12 cellular contexts compared by ENCODE assay signal in genomic region chr19:58571575-58571947, GRCh38. TPM values are rescaled to one million over a fixed set of nuclear protein-coding genes. Genes with fewer than 3 reads are reported as not detected.
DNase-seq lines count a peak whose midpoint lies in the region; ATAC-seq and TF ChIP-seq lines count a peak whose summit lies in the region.
"Had no signal": no experiment of that assay in that cellular context is flagged by ENCODE, and none has a peak within 500 bp of the region (broad histone marks: within the 10 kb centered on the region; RNA-seq: fewer than 3 reads in every experiment).

No MANE protein-coding gene starts in this region.

- H3K36me3 ChIP-seq in Panc1 (ENCODE audit: control insufficient read depth, insufficient read depth, low read length) (no peaks in the 10 kb centered on the region), gastroesophageal sphincter (peaks cover 0 to 40% of the 10 kb centered on the region in 2 donors)
- H3K36me3 ChIP-seq: uterus had no signal

- peaks cover 7% of the 10 kb centered on the region for H3K4me1 ChIP-seq in Panc1 (ENCODE audit: control insufficient read depth, insufficient read depth, low read length)
- peaks cover 0 to 36% (median 12%) of the 10 kb centered on the region in 3 donors for H3K4me1 ChIP-seq in gastroesophageal sphincter
- H3K4me1 ChIP-seq: uterus had no signal

- H3K27me3 ChIP-seq in Panc1 (ENCODE audit: control insufficient read depth, insufficient read depth, low read length) (no peaks in the 10 kb centered on the region), gastroesophageal sphincter (no peaks in the 10 kb centered on the region)
- H3K27me3 ChIP-seq: uterus had no signal

- no peak overlapping the region for H3K4me3 ChIP-seq in Panc1 (ENCODE audit: low read depth in 2 of 2, low read length in 2 of 2)
- no peak overlapping the region for H3K4me3 ChIP-seq in gastroesophageal sphincter

- H3K4me1 Mint-ChIP-seq in activated CD4-positive, alpha-beta memory T cell treated with anti-CD3 and anti-CD28 coated beads, Interleukin-2, amount 10 ng/mL, durations not matched to agents 7 days and 5 days, result peaks cover 47% of the 10 kb centered on the region
- peaks cover 28% of the 10 kb centered on the region for H3K4me1 Mint-ChIP-seq in activated CD4-positive, alpha-beta memory T cell treated with anti-CD3 and anti-CD28 coated beads for 36 hours (ENCODE audit: low read depth)
- peaks cover 24% of the 10 kb centered on the region for H3K4me1 Mint-ChIP-seq in endothelial cell (ENCODE audit: unreplicated experiment)
- peaks cover 47% of the 10 kb centered on the region for H3K4me1 Mint-ChIP-seq in stimulated activated effector memory CD8-positive, alpha-beta T cell treated with anti-CD3 and anti-CD28 coated beads, Interleukin-12 subunit alpha, Interleukin-12 subunit beta, amount 100 ng/mL, for 72 hours

- H3K27ac Mint-ChIP-seq in activated CD4-positive, alpha-beta memory T cell treated with anti-CD3 and anti-CD28 coated beads, Interleukin-2, amount 10 ng/mL, durations not matched to agents 7 days and 5 days, result peak overlapping the region; percentile 97
- no peak overlapping the region for H3K27ac Mint-ChIP-seq in activated CD4-positive, alpha-beta memory T cell treated with anti-CD3 and anti-CD28 coated beads for 36 hours
- H3K27ac Mint-ChIP-seq in endothelial cell (ENCODE audit: unreplicated experiment), result peak overlapping the region; percentile 77
- no peak overlapping the region for H3K27ac Mint-ChIP-seq in stimulated activated effector memory CD8-positive, alpha-beta T cell treated with anti-CD3 and anti-CD28 coated beads, Interleukin-12 subunit alpha, Interleukin-12 subunit beta, amount 100 ng/mL, for 72 hours

- TF ChIP-seq POLR2A in gastroesophageal sphincter (IDR thresholded peaks at IDR 0.05), result no peak

- DNase-seq in activated CD4-positive, alpha-beta memory T cell treated with anti-CD3 and anti-CD28 coated beads, Interleukin-2, amount 10 ng/mL, durations not matched to agents 7 days and 5 days, result peak; percentile 15
- DNase-seq in activated CD4-positive, alpha-beta memory T cell treated with anti-CD3 and anti-CD28 coated beads for 36 hours, result no peak
- DNase-seq in Panc1 (ENCODE audit: low read depth, low spot score) (no peak), endothelial cell (ENCODE audit: low spot score) (no peak), NCI-H2171 (lab: John Stamatoyannopoulos, UW) (no peak), CD1c-positive myeloid dendritic cell (ENCODE audit: extremely low spot score) (no peak)
- DNase-seq in stimulated activated effector memory CD8-positive, alpha-beta T cell treated with anti-CD3 and anti-CD28 coated beads, Interleukin-12 subunit alpha, Interleukin-12 subunit beta, amount 100 ng/mL, for 72 hours (ENCODE audit: low spot score in 2 of 2), result no peak
- DNase-seq: cerebellar nuclear complex, NCI-H226 had no signal

- H3K9me3 Mint-ChIP-seq in activated CD4-positive, alpha-beta memory T cell treated with anti-CD3 and anti-CD28 coated beads, Interleukin-2, amount 10 ng/mL, durations not matched to agents 7 days and 5 days, result no peaks in the 10 kb centered on the region
- H3K9me3 Mint-ChIP-seq in activated CD4-positive, alpha-beta memory T cell treated with anti-CD3 and anti-CD28 coated beads for 36 hours, result no peaks in the 10 kb centered on the region
- no peaks in the 10 kb centered on the region for H3K9me3 Mint-ChIP-seq in endothelial cell (ENCODE audit: unreplicated experiment)
- no peaks in the 10 kb centered on the region for H3K9me3 Mint-ChIP-seq in stimulated activated effector memory CD8-positive, alpha-beta T cell treated with anti-CD3 and anti-CD28 coated beads, Interleukin-12 subunit alpha, Interleukin-12 subunit beta, amount 100 ng/mL, for 72 hours

- ATAC-seq in Panc1 (no peak), gastroesophageal sphincter (no peak)
- ATAC-seq in stimulated activated effector memory CD8-positive, alpha-beta T cell treated with anti-CD3 and anti-CD28 coated beads, Interleukin-12 subunit alpha, Interleukin-12 subunit beta, amount 100 ng/mL, for 72 hours, result no peak
- ATAC-seq: left colon had no signal

- H3K27me3 Mint-ChIP-seq in activated CD4-positive, alpha-beta memory T cell treated with anti-CD3 and anti-CD28 coated beads, Interleukin-2, amount 10 ng/mL, durations not matched to agents 7 days and 5 days, result no peaks in the 10 kb centered on the region
- no peaks in the 10 kb centered on the region for H3K27me3 Mint-ChIP-seq in activated CD4-positive, alpha-beta memory T cell treated with anti-CD3 and anti-CD28 coated beads for 36 hours
- peaks cover 28% of the 10 kb centered on the region for H3K27me3 Mint-ChIP-seq in endothelial cell (ENCODE audit: unreplicated experiment)

- peak overlapping the region; percentile 83 for H3K4me3 Mint-ChIP-seq in activated CD4-positive, alpha-beta memory T cell treated with anti-CD3 and anti-CD28 coated beads, Interleukin-2, amount 10 ng/mL, durations not matched to agents 7 days and 5 days
- H3K4me3 Mint-ChIP-seq in activated CD4-positive, alpha-beta memory T cell treated with anti-CD3 and anti-CD28 coated beads for 36 hours, result no peak overlapping the region
- H3K4me3 Mint-ChIP-seq in endothelial cell (ENCODE audit: unreplicated experiment), result peak overlapping the region; percentile 99
- H3K4me3 Mint-ChIP-seq in stimulated activated effector memory CD8-positive, alpha-beta T cell treated with anti-CD3 and anti-CD28 coated beads, Interleukin-12 subunit alpha, Interleukin-12 subunit beta, amount 100 ng/mL, for 72 hours, result peak overlapping the region; percentile 98

- WGBS in gastroesophageal sphincter (ENCODE audit: low coverage in 1 of 2), 2 donors, result 92% methylated on average over 2 to 8 of the region's 8 CpGs

- H3K36me3 Mint-ChIP-seq in activated CD4-positive, alpha-beta memory T cell treated with anti-CD3 and anti-CD28 coated beads, Interleukin-2, amount 10 ng/mL, durations not matched to agents 7 days and 5 days (ENCODE audit: low read depth), result peaks cover 28% of the 10 kb centered on the region
- H3K36me3 Mint-ChIP-seq in activated CD4-positive, alpha-beta memory T cell treated with anti-CD3 and anti-CD28 coated beads for 36 hours, result peaks cover 4% of the 10 kb centered on the region
- H3K36me3 Mint-ChIP-seq in endothelial cell (ENCODE audit: low read depth, unreplicated experiment), result peaks cover 34% of the 10 kb centered on the region
- H3K36me3 Mint-ChIP-seq in stimulated activated effector memory CD8-positive, alpha-beta T cell treated with anti-CD3 and anti-CD28 coated beads, Interleukin-12 subunit alpha, Interleukin-12 subunit beta, amount 100 ng/mL, for 72 hours, result peaks cover 40% of the 10 kb centered on the region

- in situ Hi-C loops in Panc1 (cut with HindIII; ENCODE audit: low pct_unique_long_range_greater_than_20kb, low sequenced_read_pairs), result no loop called here

- BruUV-seq in Panc1 (replicated peaks; lab: Mats Ljungman, UMichigan), result TSS peak; percentile 63

- TF ChIP-seq EP300 in gastroesophageal sphincter (IDR thresholded peaks at IDR 0.05), result no peak

- CTCF ChIA-PET in activated CD4-positive, alpha-beta memory T cell treated with anti-CD3 and anti-CD28 coated beads, Interleukin-2, amount 10 ng/mL, durations not matched to agents 7 days and 5 days (lab: Charles Lee), result interaction anchor here (2.4 kb wide), 1 partner anchor 52 kb away, joined by 11 read pairs; the partner anchor contains the start of gene ZBTB45
- CTCF ChIA-PET in activated CD4-positive, alpha-beta memory T cell treated with anti-CD3 and anti-CD28 coated beads for 36 hours (lab: Charles Lee), result interaction anchor here (1.0 to 1.3 kb wide), 5 partner anchors 9 to 73 kb away, joined by 3 to 7 read pairs (median 3); partner anchors contain the start of gene ZBTB45
- CTCF ChIA-PET in Panc1 (lab: Charles Lee), result no interaction called here

- H3K27ac ChIP-seq in Panc1 (ENCODE audit: low read length), result no peak overlapping the region
- H3K27ac ChIP-seq in gastroesophageal sphincter, result no peak overlapping the region

- TF ChIP-seq CTCF in Panc1 (IDR thresholded peaks at IDR 0.05) (no peak), endothelial cell (IDR thresholded peaks at IDR 0.05; ENCODE audit: unreplicated experiment) (no peak), gastroesophageal sphincter (IDR thresholded peaks at IDR 0.05) (no peak)

- intact Hi-C loops in activated CD4-positive, alpha-beta memory T cell treated with anti-CD3 and anti-CD28 coated beads for 36 hours (cut with micrococcal nuclease), result no loop called here
- intact Hi-C loops in Panc1 (cut with micrococcal nuclease; ENCODE audit: unreplicated experiment), result no loop called here

- H3K9me3 ChIP-seq in Panc1 (ENCODE audit: control insufficient read depth, insufficient read depth, low read depth, low read length) (no peaks in the 10 kb centered on the region), gastroesophageal sphincter (no peaks in the 10 kb centered on the region)
- H3K9me3 ChIP-seq: uterus had no signal

- POLR2A ChIA-PET in activated CD4-positive, alpha-beta memory T cell treated with anti-CD3 and anti-CD28 coated beads, Interleukin-2, amount 10 ng/mL, durations not matched to agents 7 days and 5 days (lab: Charles Lee), result interaction anchor here (1.4 to 3.2 kb wide), 4 partner anchors 10 to 52 kb away, joined by 4 to 46 read pairs (median 9); partner anchors contain the start of genes CHMP2A and ZBTB45
- POLR2A ChIA-PET in activated CD4-positive, alpha-beta memory T cell treated with anti-CD3 and anti-CD28 coated beads for 36 hours (lab: Charles Lee), result interaction anchor here (1.0 to 2.6 kb wide), 4 partner anchors 9 to 52 kb away, joined by 4 to 13 read pairs (median 8); partner anchors contain the start of genes CHMP2A and ZBTB45
- POLR2A ChIA-PET in Panc1 (lab: Charles Lee), result no interaction called here

RNA-seq across cellular contexts. Expression of gene MZF1, which starts 1.6 kb away (rescaled TPM):
- 10 to 100 TPM; 21.6 to 22.9 TPM for total RNA-seq in activated CD4-positive, alpha-beta memory T cell treated with anti-CD3 and anti-CD28 coated beads, Interleukin-2, amount 10 ng/mL, durations not matched to agents 7 days and 5 days
- total RNA-seq in activated CD4-positive, alpha-beta memory T cell treated with anti-CD3 and anti-CD28 coated beads for 36 hours, result 10 to 100 TPM; 13.3 to 14.4 TPM
- total RNA-seq in Panc1 (2021; ENCODE audit: unreplicated experiment), result 25.9 TPM
- polyA plus RNA-seq in Panc1 (2012; ENCODE audit: insufficient read length), result 26.0 TPM
- 18.6 TPM for total RNA-seq in endothelial cell (ENCODE audit: unreplicated experiment)
- 10 to 100 TPM; 13.4 to 43.7 (median 22.4) TPM for total RNA-seq in gastroesophageal sphincter

RNA-seq across cellular contexts. Expression of gene UBE2M, which starts 13.2 kb away (rescaled TPM):
- 10 to 100 TPM; 87.5 to 92.4 TPM for total RNA-seq in activated CD4-positive, alpha-beta memory T cell treated with anti-CD3 and anti-CD28 coated beads, Interleukin-2, amount 10 ng/mL, durations not matched to agents 7 days and 5 days
- 100 to 1,000 TPM; 107 to 111 TPM for total RNA-seq in activated CD4-positive, alpha-beta memory T cell treated with anti-CD3 and anti-CD28 coated beads for 36 hours
- total RNA-seq in Panc1 (2021; ENCODE audit: unreplicated experiment), result 189 TPM
- polyA plus RNA-seq in Panc1 (2012; ENCODE audit: insufficient read length), result 306 TPM
- total RNA-seq in endothelial cell (ENCODE audit: unreplicated experiment), result 81.6 TPM
- total RNA-seq in gastroesophageal sphincter, result 10 to 100 TPM; 28.1 to 43.6 (median 37.8) TPM

RNA-seq across cellular contexts. Expression of gene CHMP2A, which starts 16.7 kb away (rescaled TPM):
- total RNA-seq in activated CD4-positive, alpha-beta memory T cell treated with anti-CD3 and anti-CD28 coated beads, Interleukin-2, amount 10 ng/mL, durations not matched to agents 7 days and 5 days, result 100 to 1,000 TPM; 137 to 144 TPM
- total RNA-seq in activated CD4-positive, alpha-beta memory T cell treated with anti-CD3 and anti-CD28 coated beads for 36 hours, result 100 to 1,000 TPM; 120 to 122 TPM
- total RNA-seq in Panc1 (2021; ENCODE audit: unreplicated experiment), result 191 TPM
- polyA plus RNA-seq in Panc1 (2012; ENCODE audit: insufficient read length), result 381 TPM
- 130 TPM for total RNA-seq in endothelial cell (ENCODE audit: unreplicated experiment)
- total RNA-seq in gastroesophageal sphincter, result 100 to 1,000 TPM in 3 of 4 donors, 10 to 100 TPM in 1; 100.0 to 155 (median 126) TPM

RNA-seq across cellular contexts. Expression of gene TRIM28, which starts 27.7 kb away (rescaled TPM):
- 100 to 1,000 TPM; 345 TPM for total RNA-seq in activated CD4-positive, alpha-beta memory T cell treated with anti-CD3 and anti-CD28 coated beads, Interleukin-2, amount 10 ng/mL, durations not matched to agents 7 days and 5 days
- total RNA-seq in activated CD4-positive, alpha-beta memory T cell treated with anti-CD3 and anti-CD28 coated beads for 36 hours, result 100 to 1,000 TPM; 404 to 408 TPM
- total RNA-seq in Panc1 (2021; ENCODE audit: unreplicated experiment) (767 TPM), endothelial cell (ENCODE audit: unreplicated experiment) (457 TPM), gastroesophageal sphincter (100 to 1,000 TPM; 171 to 274 (median 196) TPM)
- 1,302 TPM for polyA plus RNA-seq in Panc1 (2012; ENCODE audit: insufficient read length)

RNA-seq across cellular contexts. Expression of gene ZBTB45, which starts 52.0 kb away (rescaled TPM):
- total RNA-seq in activated CD4-positive, alpha-beta memory T cell treated with anti-CD3 and anti-CD28 coated beads, Interleukin-2, amount 10 ng/mL, durations not matched to agents 7 days and 5 days, result 10 to 100 TPM; 15.8 to 17.4 TPM
- total RNA-seq in activated CD4-positive, alpha-beta memory T cell treated with anti-CD3 and anti-CD28 coated beads for 36 hours, result 1 to 10 TPM; 9.9 to 10.0 TPM
- total RNA-seq in Panc1 (2021; ENCODE audit: unreplicated experiment) (24.7 TPM), endothelial cell (ENCODE audit: unreplicated experiment) (22.2 TPM), gastroesophageal sphincter (10 to 100 TPM in 3 of 4 donors, 1 to 10 TPM in 1; 9.8 to 14.0 (median 13.4) TPM)
- 33.6 TPM for polyA plus RNA-seq in Panc1 (2012; ENCODE audit: insufficient read length)

Comparison
In these comparisons a context has a peak if more than half of its experiments do, and no peak if none do; other contexts are left out.
1. H3K27ac Mint-ChIP-seq: peak in activated CD4-positive, alpha-beta memory T cell treated with anti-CD3 and anti-CD28 coated beads, Interleukin-2, amount 10 ng/mL, durations not matched to agents 7 days and 5 days (single experiment) and endothelial cell (single experiment); none in activated CD4-positive, alpha-beta memory T cell treated with anti-CD3 and anti-CD28 coated beads for 36 hours (single experiment) and stimulated activated effector memory CD8-positive, alpha-beta T cell treated with anti-CD3 and anti-CD28 coated beads, Interleukin-12 subunit alpha, Interleukin-12 subunit beta, amount 100 ng/mL, for 72 hours (single experiment).